In genomic region chr17:78879679-78880186, GRCh38 we compare ENCODE assay signal across 8 cellular contexts. TPM values are rescaled to one million over a fixed set of nuclear protein-coding genes. Genes with fewer than 3 reads are reported as not detected.
DNase-seq lines count a peak whose midpoint lies in the region; ATAC-seq and TF ChIP-seq lines count a peak whose summit lies in the region.

No MANE protein-coding gene starts in this region.

- ATAC-seq in GM23338 (no peak), GM21529 (IDR thresholded peaks at IDR 0.05; ENCODE audit: unreplicated experiment) (no peak)

- peaks cover 45% of the 10 kb centered on the region for H3K4me1 Mint-ChIP-seq in GM23338

- H3K4me3 ChIP-seq in GM23338, result no peak overlapping the region
- peak overlapping the region; percentile 47 for H3K4me3 ChIP-seq in fibroblast of villous mesenchyme (ENCODE audit: low read depth, low read length)

- no peaks in the 10 kb centered on the region for H3K27me3 ChIP-seq in GM23338 (ENCODE audit: insufficient read depth)

- no peak overlapping the region for H2AFZ ChIP-seq in GM23338

- 0 out of 2 replicates have a peak, but pooled peaks cover 2% of the 10 kb centered on the region for H3F3A ChIP-seq in GM23338 (replicated peaks; ENCODE audit: low read depth)

- DNase-seq in GM23338 (ENCODE audit: low spot score) (no peak), activated T-cell treated with anti-CD3 and anti-CD28 coated beads for 48 hours (ENCODE audit: low read depth) (peak; percentile 23), fibroblast of villous mesenchyme (ENCODE audit: low read depth) (peak; percentile 99), renal cortical epithelial cell (ENCODE audit: low read depth) (peak; percentile 52), NCI-H128 (lab: John Stamatoyannopoulos, UW; ENCODE audit: unreplicated experiment) (no peak), GM19238 (ENCODE audit: insufficient read length, low spot score) (no peak), COLO668 (lab: John Stamatoyannopoulos, UW; ENCODE audit: unreplicated experiment) (no peak)

- no peak overlapping the region for H3K4me3 Mint-ChIP-seq in GM23338

- no peaks in the 10 kb centered on the region for H3K36me3 Mint-ChIP-seq in GM23338 (ENCODE audit: low read depth)

- H3K4me1 ChIP-seq in GM23338 (ENCODE audit: insufficient read depth), result peaks cover 14% of the 10 kb centered on the region

- no peaks in the 10 kb centered on the region for H3K36me3 ChIP-seq in GM23338 (ENCODE audit: insufficient read depth)

- H3K27me3 Mint-ChIP-seq in GM23338 (ENCODE audit: insufficient read depth, low read depth, poor library complexity), result peaks cover 16% of the 10 kb centered on the region

- TF ChIP-seq CTCF in GM23338 (conservative IDR thresholded peaks at IDR 0.05; ENCODE audit: low read depth in 2 of 2), result no peak
- TF ChIP-seq CTCF in fibroblast of villous mesenchyme (IDR thresholded peaks at IDR 0.05; ENCODE audit: insufficient read depth, low read depth, low read length), result peak; percentile 3

- H3K4me2 ChIP-seq in GM23338, result no peak overlapping the region

- peaks cover 14% of the 10 kb centered on the region for H3K79me2 ChIP-seq in GM23338 (replicated peaks; ENCODE audit: insufficient read depth)

- peak overlapping the region; percentile 74 for H3K27ac Mint-ChIP-seq in GM23338

- no peaks in the 10 kb centered on the region for H3K9me2 ChIP-seq in GM23338 (ENCODE audit: insufficient read depth)

- H3K9me3 Mint-ChIP-seq in GM23338, result no peaks in the 10 kb centered on the region

- 0 out of 2 replicates have a peak overlapping the region, but pooled peaks have one; percentile 45 for H3K27ac ChIP-seq in GM23338 (ENCODE audit: low read depth)

- no peaks in the 10 kb centered on the region; the same call in 1 of the 2 replicates for H4K20me1 ChIP-seq in GM23338 (replicated peaks; ENCODE audit: insufficient read depth)

TF ChIP-seq in GM23338, 12 proteins besides CTCF, POLR2A, EP300 and RAD21 (continues in another document):
- TF ChIP-seq ZNF462 (CRISPR knock-in tag; IDR thresholded peaks at IDR 0.05) (no peak), POLR2AphosphoS5 (IDR thresholded peaks at IDR 0.05; ENCODE audit: low read depth) (no peak), ZNF331 (CRISPR knock-in tag; IDR thresholded peaks at IDR 0.05; ENCODE audit: low read depth) (no peak), NANOG (IDR thresholded peaks at IDR 0.05; ENCODE audit: borderline replicate concordance) (no peak), CREB1 (CRISPR knock-in tag; IDR thresholded peaks at IDR 0.05; ENCODE audit: low read depth) (no peak), STAT1 (IDR thresholded peaks at IDR 0.05; ENCODE audit: unreplicated experiment) (no peak), ZNF114 (CRISPR knock-in tag; IDR thresholded peaks at IDR 0.05) (no peak), JUNB (IDR thresholded peaks at IDR 0.05; ENCODE audit: unreplicated experiment) (no peak), EZH2phosphoT487 (IDR thresholded peaks at IDR 0.05; ENCODE audit: unreplicated experiment) (no peak)
- TF ChIP-seq, protein P1, sequence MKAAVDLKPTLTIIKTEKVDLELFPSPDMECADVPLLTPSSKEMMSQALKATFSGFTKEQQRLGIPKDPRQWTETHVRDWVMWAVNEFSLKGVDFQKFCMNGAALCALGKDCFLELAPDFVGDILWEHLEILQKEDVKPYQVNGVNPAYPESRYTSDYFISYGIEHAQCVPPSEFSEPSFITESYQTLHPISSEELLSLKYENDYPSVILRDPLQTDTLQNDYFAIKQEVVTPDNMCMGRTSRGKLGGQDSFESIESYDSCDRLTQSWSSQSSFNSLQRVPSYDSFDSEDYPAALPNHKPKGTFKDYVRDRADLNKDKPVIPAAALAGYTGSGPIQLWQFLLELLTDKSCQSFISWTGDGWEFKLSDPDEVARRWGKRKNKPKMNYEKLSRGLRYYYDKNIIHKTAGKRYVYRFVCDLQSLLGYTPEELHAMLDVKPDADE (IDR thresholded peaks at IDR 0.05), result no peak

RNA-seq across cellular contexts. Expression of gene CEP295NL, which starts 23.3 kb away (rescaled TPM):
- total RNA-seq in GM23338 (2014; rRNA removed; shearing (Covaris generic)), result 0.62 and 0.69 TPM in 2 replicates
- 0.31 TPM in 1 of 2 replicates, not detected in the other for polyA plus RNA-seq in GM23338 (2016; fragmentation: Nextera tagmentation; extraction: Ambion mirVana)
- total RNA-seq in fibroblast of villous mesenchyme, result 3.9 and 5.6 TPM in 2 replicates
- 0.69 and 1.5 TPM in 2 replicates for total RNA-seq in renal cortical epithelial cell

RNA-seq across cellular contexts. Expression of gene USP36, which starts 39.1 kb away (rescaled TPM):
- 55.5 and 58.7 TPM in 2 replicates for total RNA-seq in GM23338 (2014; rRNA removed; shearing (Covaris generic))
- polyA plus RNA-seq in GM23338 (2016; fragmentation: Nextera tagmentation; extraction: Ambion mirVana), result 36.2 and 38.1 TPM in 2 replicates
- total RNA-seq in fibroblast of villous mesenchyme (32.4 and 33.5 TPM in 2 replicates), renal cortical epithelial cell (14.8 and 33.5 TPM in 2 replicates)

RNA-seq across cellular contexts. Expression of gene TIMP2, which starts 45.5 kb away (rescaled TPM):
- total RNA-seq in GM23338 (2014; rRNA removed; shearing (Covaris generic)), result 22.5 and 24.4 TPM in 2 replicates
- 10.6 and 12.5 TPM in 2 replicates for polyA plus RNA-seq in GM23338 (2016; fragmentation: Nextera tagmentation; extraction: Ambion mirVana)
- 157 and 189 TPM in 2 replicates for total RNA-seq in fibroblast of villous mesenchyme
- 16.1 and 42.1 TPM in 2 replicates for total RNA-seq in renal cortical epithelial cell

Comparison
In these comparisons a context has a peak if more than half of its experiments do, and no peak if none do; other contexts are left out.
1. DNase-seq: peak in activated T-cell treated with anti-CD3 and anti-CD28 coated beads for 48 hours (single experiment), fibroblast of villous mesenchyme (single experiment) and renal cortical epithelial cell (single experiment); none in GM23338 (single experiment), NCI-H128 (single experiment), GM19238 (single experiment) and COLO668 (single experiment).